ENCODE assay signal across 1 cellular context in genomic region chr1:61173118-61173517, GRCh38.
TF ChIP-seq lines count a peak whose summit lies in the region.

No MANE protein-coding gene starts in this region.

TF ChIP-seq in K562, 482 proteins besides CTCF, POLR2A, EP300 and RAD21 (continued from another document):
- no peak for TF ChIP-seq CUX1 (CRISPR knock-in tag; IDR thresholded peaks at IDR 0.05)
- TF ChIP-seq MIER1 (IDR thresholded peaks at IDR 0.05; ENCODE audit: low read depth) = no peak
- no peak for TF ChIP-seq ZNF561 (CRISPR knock-in tag; conservative IDR thresholded peaks at IDR 0.05)
